In the genomic region with DNA sequence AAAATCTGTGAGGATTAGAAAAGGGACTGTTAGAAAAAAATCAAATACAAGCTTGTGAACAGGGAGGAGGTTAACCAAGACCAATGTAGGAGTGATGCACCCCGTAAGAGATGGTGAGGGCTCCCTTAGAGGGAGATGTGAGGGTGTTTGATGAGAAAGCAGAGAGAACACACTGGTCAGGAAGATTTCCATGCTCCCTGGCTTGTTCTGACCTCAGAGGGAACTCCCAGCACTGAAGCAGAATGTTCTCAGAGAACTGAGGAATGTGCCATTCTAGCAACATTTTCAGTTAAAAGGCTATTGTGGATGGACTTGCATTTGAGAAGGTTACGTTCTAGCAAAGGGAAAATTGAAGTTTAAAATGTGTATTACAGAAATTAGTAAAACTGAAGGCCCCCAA, we compare ENCODE assay signal across 27 cellular contexts.
"Had no signal": no experiment of that assay in that cellular context is flagged by ENCODE, and none has a peak within 500 bp of the region (broad histone marks: within the 10 kb centered on the region; RNA-seq: fewer than 3 reads in every experiment).

No MANE protein-coding gene starts in this region.

- DNase-seq: activated B cell treated with CpG ODN at 0.5 μM for 24 hours; activated CD4-positive, alpha-beta memory T cell treated with anti-CD3 and anti-CD28 coated beads for 36 hours; activated CD4-positive, alpha-beta T cell treated with anti-CD3 and anti-CD28 coated beads for 1 hour; activated CD4-positive, alpha-beta T cell treated with anti-CD3 and anti-CD28 coated beads, Interleukin-2, amount 10 ng/mL, durations not matched to agents 24 days and 14 days; activated CD8-positive, alpha-beta memory T cell treated with anti-CD3 and anti-CD28 coated beads for 24 hours; activated effector memory CD4-positive, alpha-beta T cell treated with anti-CD3 and anti-CD28 coated beads, Interleukin-2, amount 50 U/mL, for 16 hours; activated naive CD4-positive, alpha-beta T cell treated with Interleukin-2 at 50 U/mL for 16 hours; activated naive CD8-positive, alpha-beta T cell treated with anti-CD3 and anti-CD28 coated beads, Interleukin-2, amount 50 U/mL, for 24 hours; activated T-cell treated with anti-CD3 and anti-CD28 coated beads, Interleukin-2, amount 50 U/mL, for 4 hours; MG63; NCI-H1105; NCI-H1436; NCI-H1694 treated with DMSO at 0.1 percent for 48 hours; NCI-H2029 treated with DMSO at 0.1 percent for 48 hours; NCI-H510A treated with DMSO at 0.1 percent for 48 hours; NCI-H69; NK-92 treated with Interleukin-12 subunit alpha and Interleukin-12 subunit beta, amount 100 ng/mL, for 24 hours; OCI-M1; RPMI8226; T-cell; T-helper 2 cell; T1000 had no signal

- H3K4me3 ChIP-seq: MG63, SK-N-MC had no signal

- H3K4me2 ChIP-seq: KMS-11 had no signal

- H3K36me3 ChIP-seq: MG63 had no signal

- H3K9me3 Mint-ChIP-seq: activated naive CD4-positive, alpha-beta T cell treated with anti-CD3 and anti-CD28 coated beads, Interleukin-2, amount 50 U/mL, for 72 hours; activated naive CD8-positive, alpha-beta T cell treated with anti-CD3 and anti-CD28 coated beads, Interleukin-2, amount 50 U/mL, for 24 hours; activated T-cell treated with anti-CD3 and anti-CD28 coated beads, Interleukin-2, amount 50 U/mL, for 4 hours had no signal

- H3K36me3 Mint-ChIP-seq: activated CD4-positive, alpha-beta memory T cell treated with anti-CD3 and anti-CD28 coated beads for 36 hours; activated naive CD4-positive, alpha-beta T cell treated with anti-CD3 and anti-CD28 coated beads, Interleukin-2, amount 50 U/mL, for 72 hours; T-cell had no signal

- H3K27ac Mint-ChIP-seq: activated B cell treated with CpG ODN at 0.5 μM for 24 hours; activated CD4-positive, alpha-beta memory T cell treated with anti-CD3 and anti-CD28 coated beads for 36 hours; activated CD4-positive, alpha-beta T cell treated with anti-CD3 and anti-CD28 coated beads, Interleukin-2, amount 10 ng/mL, durations not matched to agents 24 days and 14 days; activated naive CD4-positive, alpha-beta T cell treated with anti-CD3 and anti-CD28 coated beads, Interleukin-2, amount 50 U/mL, for 72 hours; activated naive CD8-positive, alpha-beta T cell treated with anti-CD3 and anti-CD28 coated beads, Interleukin-2, amount 50 U/mL, for 24 hours; T-cell had no signal

- H3K9ac ChIP-seq: KMS-11 had no signal

- ATAC-seq: activated naive CD4-positive, alpha-beta T cell treated with anti-CD3 and anti-CD28 coated beads, Interleukin-2, amount 50 U/mL, for 72 hours; activated naive CD8-positive, alpha-beta T cell treated with anti-CD3 and anti-CD28 coated beads, Interleukin-2, amount 50 U/mL, for 24 hours; activated T-cell treated with anti-CD3 and anti-CD28 coated beads, Interleukin-2, amount 50 U/mL, for 4 hours; Panc1; Right ventricle myocardium inferior; T-cell had no signal

- H3K27me3 ChIP-seq: MG63 had no signal

- H3K4me3 Mint-ChIP-seq: activated B cell treated with CpG ODN at 0.5 μM for 24 hours; activated CD4-positive, alpha-beta memory T cell treated with anti-CD3 and anti-CD28 coated beads for 36 hours; activated CD4-positive, alpha-beta T cell treated with anti-CD3 and anti-CD28 coated beads, Interleukin-2, amount 10 ng/mL, durations not matched to agents 24 days and 14 days; activated naive CD8-positive, alpha-beta T cell treated with anti-CD3 and anti-CD28 coated beads, Interleukin-2, amount 50 U/mL, for 24 hours; activated T-cell treated with anti-CD3 and anti-CD28 coated beads, Interleukin-2, amount 50 U/mL, for 4 hours; T-cell had no signal

- H3K27ac ChIP-seq: KMS-11, SK-N-MC had no signal

- H3K4me1 Mint-ChIP-seq: activated B cell treated with CpG ODN at 0.5 μM for 24 hours; activated CD4-positive, alpha-beta T cell treated with anti-CD3 and anti-CD28 coated beads, Interleukin-2, amount 10 ng/mL, durations not matched to agents 24 days and 14 days; activated naive CD8-positive, alpha-beta T cell treated with anti-CD3 and anti-CD28 coated beads, Interleukin-2, amount 50 U/mL, for 24 hours; T-cell had no signal
